In the genomic region with DNA sequence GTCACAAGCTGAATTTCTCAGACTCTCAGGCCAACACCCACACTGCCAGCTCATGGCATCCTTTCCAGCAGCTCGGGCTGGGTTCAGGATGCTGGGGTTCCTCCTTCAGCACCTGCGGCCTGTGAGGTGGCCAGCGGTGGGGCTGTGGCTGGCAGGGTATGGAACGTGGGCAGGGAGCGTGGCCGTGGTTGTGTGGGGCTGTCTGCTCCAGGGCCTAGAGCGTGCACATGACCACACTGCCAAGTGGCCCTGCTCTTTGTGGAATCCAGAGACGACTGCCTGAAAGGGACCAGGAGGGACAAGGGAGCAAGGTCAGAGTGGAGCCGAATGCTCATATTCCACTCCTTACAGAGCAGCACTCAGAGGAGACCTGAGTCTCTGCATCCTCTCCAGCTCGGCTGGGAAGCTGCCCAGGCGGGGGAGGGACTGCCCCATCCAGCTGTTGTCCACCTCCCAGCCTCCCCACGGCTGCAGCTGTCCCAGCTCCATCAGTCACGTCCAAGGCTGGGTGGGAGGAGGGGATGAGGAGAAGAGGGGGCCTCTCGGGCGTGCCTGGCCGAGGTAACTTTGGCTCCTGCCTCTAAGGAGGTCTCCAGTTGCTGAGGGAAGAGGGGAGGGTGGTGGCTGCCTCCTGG, we compare ENCODE assay signal across 23 cellular contexts.
DNase-seq lines count a peak whose midpoint lies in the region; ATAC-seq and TF ChIP-seq lines count a peak whose summit lies in the region.
"Had no signal": no experiment of that assay in that cellular context is flagged by ENCODE, and none has a peak within 500 bp of the region (broad histone marks: within the 10 kb centered on the region; RNA-seq: fewer than 3 reads in every experiment).

No MANE protein-coding gene starts in this region.

- DNase-seq in NT2/D1 (ENCODE audit: low read depth, low spot score): no peak
- peak; percentile 63 to 83 (median 74) for DNase-seq in heart left ventricle
- no peak for DNase-seq in neuronal stem cell (ENCODE audit: low spot score)
- DNase-seq in tibial artery: no peak
- no peak for DNase-seq in SK-N-DZ (ENCODE audit: low spot score)
- DNase-seq in brain microvascular endothelial cell: no peak
- DNase-seq in suprapubic skin (ENCODE audit: low spot score in 2 of 2): no peak
- DNase-seq: activated CD4-positive, alpha-beta T cell treated with anti-CD3 and anti-CD28 coated beads for 4 hours; activated naive CD4-positive, alpha-beta T cell; activated T-cell treated with anti-CD3 and anti-CD28 coated beads, Interleukin-2, amount 50 U/mL, for 48 hours; COR-L47; DMS79; endodermal cell; KG1; mammary epithelial cell; NCI-H1417 treated with DMSO at 0.1 percent for 48 hours; NCI-H510A; sigmoid colon; SK-N-SH had no signal

- H2BK12ac ChIP-seq in neuronal stem cell (ENCODE audit: low read length): peak overlapping the region; percentile 68

- H3K4me2 ChIP-seq in neuronal stem cell (ENCODE audit: insufficient read depth, low read length, poor library complexity, severe bottlenecking): no peak overlapping the region
- H3K4me2 ChIP-seq: BLaER1 treated with 17β-estradiol and CSF1 and Interleukin-3, amounts not matched to agents 10 nM and 100 nM; SK-N-SH had no signal

- H2AFZ ChIP-seq in neuronal stem cell (ENCODE audit: low read length): no peak overlapping the region

- TF ChIP-seq POLR2A in heart left ventricle (IDR thresholded peaks at IDR 0.05) (no peak), suprapubic skin (IDR thresholded peaks at IDR 0.05) (no peak)

- H3K9me3 ChIP-seq in NT2/D1 (ENCODE audit: insufficient read depth, low read length) (peaks cover 4% of the 10 kb centered on the region), heart left ventricle (no peaks in the 10 kb centered on the region), neuronal stem cell (replicated peaks in 1 of 2; ENCODE audit: control insufficient read depth in 2 of 2, insufficient read depth in 1 of 2, low read depth in 1 of 2, low read length in 2 of 2) (peaks cover 3 to 9% of the 10 kb centered on the region in 2 donors), tibial artery (no peaks in the 10 kb centered on the region), suprapubic skin (no peaks in the 10 kb centered on the region)
- H3K9me3 ChIP-seq: adrenal gland; BLaER1 treated with 17β-estradiol and CSF1 and Interleukin-3, amounts not matched to agents 10 nM and 100 nM; breast epithelium; sigmoid colon; SK-N-SH had no signal

- H3K27me3 ChIP-seq in NT2/D1 (ENCODE audit: insufficient read depth, insufficient read length) (no peaks in the 10 kb centered on the region), heart left ventricle (no peaks in the 10 kb centered on the region), neuronal stem cell (ENCODE audit: control insufficient read depth in 3 of 3, insufficient read depth in 3 of 3, low read depth in 1 of 3, low read length in 3 of 3) (no peaks in the 10 kb centered on the region), tibial artery (no peaks in the 10 kb centered on the region), brain microvascular endothelial cell (replicated peaks) (no peaks in the 10 kb centered on the region), suprapubic skin (no peaks in the 10 kb centered on the region)
- H3K27me3 ChIP-seq: adrenal gland, breast epithelium, sigmoid colon had no signal

- no peak overlapping the region for H4K91ac ChIP-seq in neuronal stem cell (ENCODE audit: low read depth, low read length, poor library complexity)

- peak overlapping the region; percentile 52 for H3K9ac ChIP-seq in NT2/D1 (ENCODE audit: insufficient read length, low read depth)
- no peak overlapping the region for H3K9ac ChIP-seq in neuronal stem cell (ENCODE audit: low read depth, low read length, poor library complexity)
- H3K9ac ChIP-seq: BLaER1 treated with 17β-estradiol and CSF1 and Interleukin-3, amounts not matched to agents 10 nM and 100 nM; SK-N-SH had no signal

- H3K4me1 ChIP-seq in NT2/D1 (ENCODE audit: insufficient read depth, insufficient read length): peaks cover 31% of the 10 kb centered on the region
- peaks cover 38 to 93% (median 72%) of the 10 kb centered on the region in 12 donors for H3K4me1 ChIP-seq in heart left ventricle
- H3K4me1 ChIP-seq in neuronal stem cell (ENCODE audit: control insufficient read depth in 2 of 2, insufficient read depth in 1 of 2, low read depth in 1 of 2, low read length in 2 of 2): peaks cover 9 to 18% of the 10 kb centered on the region in 2 donors
- H3K4me1 ChIP-seq in tibial artery: peaks cover 0 to 53% (median 40%) of the 10 kb centered on the region in 4 donors
- peaks cover 35% of the 10 kb centered on the region for H3K4me1 ChIP-seq in suprapubic skin

- TF ChIP-seq CTCF in heart left ventricle (IDR thresholded peaks at IDR 0.05): no peak
- TF ChIP-seq CTCF in tibial artery (IDR thresholded peaks at IDR 0.05): no peak
- no peak for TF ChIP-seq CTCF in brain microvascular endothelial cell (IDR thresholded peaks at IDR 0.05; ENCODE audit: low read depth, low read length, missing control alignments)
- TF ChIP-seq CTCF in suprapubic skin (IDR thresholded peaks at IDR 0.05): no peak

- 37 to 57% (median 43%) methylated on average over 9 to 16 of the region's 16 CpGs for WGBS in heart left ventricle, 4 donors
- WGBS in neuronal stem cell (ENCODE audit: extremely low coverage in 2 of 2, insufficient read length in 2 of 2, insufficient replicate concordance in 1 of 2), 2 donors: no CpG with 5 or more reads among the region's 16 CpGs
- WGBS in suprapubic skin: 69% methylated on average over 12 of the region's 16 CpGs

- no peak overlapping the region for H2AK5ac ChIP-seq in neuronal stem cell (ENCODE audit: low read depth, low read length)

- H3K4ac ChIP-seq in neuronal stem cell (ENCODE audit: low read length): no peak overlapping the region

- in situ Hi-C loops in brain microvascular endothelial cell (cut with HindIII; ENCODE audit: low pct_ligation_motif_present, low sequenced_read_pairs): loop anchor here (25.0 kb wide), 1 partner anchor 139 kb away; no protein-coding TSS in a partner anchor

- intact Hi-C loops in heart left ventricle (cut with DNase I) (loop anchor here in 1 of 10 donors (5.0 kb wide), 1 partner anchor 34 kb away; no protein-coding TSS in a partner anchor), tibial artery (cut with DNase I; ENCODE audit: low total_unique reads) (no loop called here)

- H3K79me1 ChIP-seq in neuronal stem cell (ENCODE audit: low read depth, low read length): peaks cover 2% of the 10 kb centered on the region

- peak in 3 of 4 donors; percentile 4 to 48 (median 47) for ATAC-seq in heart left ventricle

- no peak overlapping the region for H3K14ac ChIP-seq in neuronal stem cell (ENCODE audit: low read length)

- peak overlapping the region in 2 of 12 donors; percentile 7 to 39 for H3K27ac ChIP-seq in heart left ventricle
- no peak overlapping the region for H3K27ac ChIP-seq in neuronal stem cell (replicated peaks; ENCODE audit: low read length)
- peak overlapping the region; percentile 28 to 32 for H3K27ac ChIP-seq in tibial artery
- H3K27ac ChIP-seq in brain microvascular endothelial cell: no peak overlapping the region
- H3K27ac ChIP-seq in suprapubic skin: no peak overlapping the region
- H3K27ac ChIP-seq: adrenal gland; BLaER1 treated with 17β-estradiol and CSF1 and Interleukin-3, amounts not matched to agents 10 nM and 100 nM; coronary artery had no signal

- no peak overlapping the region for H4K8ac ChIP-seq in neuronal stem cell (ENCODE audit: low read depth, low read length)

- H2BK120ac ChIP-seq in neuronal stem cell (ENCODE audit: low read depth, low read length): no peak overlapping the region

- no peak overlapping the region for H3K4me3 ChIP-seq in NT2/D1 (ENCODE audit: insufficient read length, low read depth)
- H3K4me3 ChIP-seq in heart left ventricle: no peak overlapping the region
- no peak overlapping the region for H3K4me3 ChIP-seq in neuronal stem cell (ENCODE audit: low read length in 2 of 2)
- no peak overlapping the region for H3K4me3 ChIP-seq in tibial artery
- H3K4me3 ChIP-seq in brain microvascular endothelial cell (ENCODE audit: low read depth, low read length): no peak overlapping the region
- no peak overlapping the region for H3K4me3 ChIP-seq in suprapubic skin
- H3K4me3 ChIP-seq: adrenal gland; BLaER1 treated with 17β-estradiol and CSF1 and Interleukin-3, amounts not matched to agents 10 nM and 100 nM; breast epithelium; coronary artery; sigmoid colon had no signal

- H3K36me3 ChIP-seq in NT2/D1 (ENCODE audit: insufficient read depth, insufficient read length, low read length) (peaks cover 11% of the 10 kb centered on the region), heart left ventricle (no peaks in the 10 kb centered on the region), neuronal stem cell (replicated peaks in 1 of 2; ENCODE audit: control insufficient read depth in 2 of 2, insufficient read depth in 2 of 2, low read length in 2 of 2) (no peaks in the 10 kb centered on the region), tibial artery (peaks cover 0 to 4% (median 0%) of the 10 kb centered on the region in 3 donors), brain microvascular endothelial cell (replicated peaks) (no peaks in the 10 kb centered on the region), suprapubic skin (no peaks in the 10 kb centered on the region)
- H3K36me3 ChIP-seq: adrenal gland; BLaER1 treated with 17β-estradiol and CSF1 and Interleukin-3, amounts not matched to agents 10 nM and 100 nM; breast epithelium; sigmoid colon had no signal

- H2BK5ac ChIP-seq in neuronal stem cell (ENCODE audit: low read length): no peak overlapping the region

- no peak for TF ChIP-seq EP300 in suprapubic skin (IDR thresholded peaks at IDR 0.05)

- H2BK15ac ChIP-seq in neuronal stem cell (ENCODE audit: low read length): no peak overlapping the region

- H3K23ac ChIP-seq in neuronal stem cell (ENCODE audit: low read depth, low read length, poor library complexity): peak overlapping the region; percentile 38

- H3K18ac ChIP-seq in neuronal stem cell (ENCODE audit: low read length): peak overlapping the region; percentile 24

Comparison
In these comparisons a context has a peak if more than half of its experiments do, and no peak if none do; other contexts are left out.
1. DNase-seq: peak in heart left ventricle (5 of 5); none in NT2/D1 (single experiment), neuronal stem cell (single experiment), tibial artery (0 of 2), SK-N-DZ (single experiment), brain microvascular endothelial cell (single experiment) and suprapubic skin (0 of 2).
2. H3K27ac ChIP-seq: peak in tibial artery (2 of 2); none in neuronal stem cell (single experiment), brain microvascular endothelial cell (single experiment) and suprapubic skin (single experiment).